Comparison of ENCODE assay signal across 20 cellular contexts in genomic region chr19:8478605-8479004, GRCh38.
A peak's percentile ranks its signal among the peaks of the same experiment; 100 is the strongest.
DNase-seq lines count a peak whose midpoint lies in the region; ATAC-seq lines count a peak whose summit lies in the region.
"Had no signal": no experiment of that assay in that cellular context is flagged by ENCODE, and none has a peak within 500 bp of the region (broad histone marks: within the 10 kb centered on the region; RNA-seq: fewer than 3 reads in every experiment).

No MANE protein-coding gene starts in this region.

- H3K4me3 Mint-ChIP-seq in activated T-cell treated with anti-CD3 and anti-CD28 coated beads, Interleukin-2, amount 50 U/mL, for 24 hours, result no peak overlapping the region
- no peak overlapping the region for H3K4me3 Mint-ChIP-seq in central memory CD8-positive, alpha-beta T cell
- H3K4me3 Mint-ChIP-seq in stimulated activated effector memory CD8-positive, alpha-beta T cell treated with anti-CD3 and anti-CD28 coated beads, Interleukin-12 subunit alpha, Interleukin-12 subunit beta, amount 100 ng/mL, for 72 hours, result no peak overlapping the region

- H3K27ac Mint-ChIP-seq in activated T-cell treated with anti-CD3 and anti-CD28 coated beads, Interleukin-2, amount 50 U/mL, for 24 hours, result peak overlapping the region; percentile 85
- peak overlapping the region; percentile 19 for H3K27ac Mint-ChIP-seq in central memory CD8-positive, alpha-beta T cell (ENCODE audit: low read depth)
- peak overlapping the region; percentile 74 for H3K27ac Mint-ChIP-seq in stimulated activated effector memory CD8-positive, alpha-beta T cell treated with anti-CD3 and anti-CD28 coated beads, Interleukin-12 subunit alpha, Interleukin-12 subunit beta, amount 100 ng/mL, for 72 hours

- peaks cover 92% of the 10 kb centered on the region for H3K36me3 Mint-ChIP-seq in activated T-cell treated with anti-CD3 and anti-CD28 coated beads, Interleukin-2, amount 50 U/mL, for 24 hours (ENCODE audit: low read depth)
- peaks cover 76% of the 10 kb centered on the region for H3K36me3 Mint-ChIP-seq in central memory CD8-positive, alpha-beta T cell (ENCODE audit: insufficient read depth)
- peaks cover 100% of the 10 kb centered on the region for H3K36me3 Mint-ChIP-seq in stimulated activated effector memory CD8-positive, alpha-beta T cell treated with anti-CD3 and anti-CD28 coated beads, Interleukin-12 subunit alpha, Interleukin-12 subunit beta, amount 100 ng/mL, for 72 hours

- in situ Hi-C loops in ACHN (cut with HindIII; ENCODE audit: low pct_ligation_motif_present, low pct_unique_long_range_greater_than_20kb, low sequenced_read_pairs), result no loop called here

- H3K4me1 Mint-ChIP-seq in activated T-cell treated with anti-CD3 and anti-CD28 coated beads, Interleukin-2, amount 50 U/mL, for 24 hours (ENCODE audit: low read depth), result peaks cover 77% of the 10 kb centered on the region
- H3K4me1 Mint-ChIP-seq in central memory CD8-positive, alpha-beta T cell, result peaks cover 51% of the 10 kb centered on the region
- H3K4me1 Mint-ChIP-seq in stimulated activated effector memory CD8-positive, alpha-beta T cell treated with anti-CD3 and anti-CD28 coated beads, Interleukin-12 subunit alpha, Interleukin-12 subunit beta, amount 100 ng/mL, for 72 hours, result peaks cover 62% of the 10 kb centered on the region

- no peak for DNase-seq in activated T-cell treated with anti-CD3 and anti-CD28 coated beads, Interleukin-2, amount 50 U/mL, for 24 hours
- no peak for DNase-seq in activated T-cell treated with anti-CD3 and anti-CD28 coated beads, Interleukin-2, amount 50 U/mL, for 48 hours
- DNase-seq in SK-N-MC (ENCODE audit: low read depth, low spot score) (no peak), GM19238 (ENCODE audit: insufficient read length, low spot score) (no peak), NCI-H1694 treated with DMSO at 0.1 percent for 48 hours (lab: John Stamatoyannopoulos, UW) (no peak), ACHN (no peak)
- no peak for DNase-seq in central memory CD8-positive, alpha-beta T cell (ENCODE audit: low spot score in 2 of 2)
- no peak for DNase-seq in stimulated activated effector memory CD8-positive, alpha-beta T cell treated with anti-CD3 and anti-CD28 coated beads, Interleukin-12 subunit alpha, Interleukin-12 subunit beta, amount 100 ng/mL, for 72 hours (ENCODE audit: low spot score in 2 of 2)
- DNase-seq: activated CD4-positive, alpha-beta T cell treated with anti-CD3 and anti-CD28 coated beads, Interleukin-2, amount 50 U/mL, for 4 hours; brain microvascular endothelial cell; NCI-H1092; NCI-H2107; NCI-H526; SHP77 treated with DMSO at 0.1 percent for 48 hours; stimulated activated CD4-positive, alpha-beta T cell treated with anti-CD3 and anti-CD28 coated beads, Interleukin-4, amount 100 ng/mL, for 24 hours; stimulated activated CD8-positive, alpha-beta memory T cell treated with anti-CD3 and anti-CD28 coated beads, Interleukin-4, amount 100 ng/mL, for 48 hours; transverse colon had no signal

- H3K36me3 ChIP-seq in SK-N-MC (ENCODE audit: insufficient read depth, low read length), result peaks cover 83% of the 10 kb centered on the region

- no peaks in the 10 kb centered on the region for H3K9me3 Mint-ChIP-seq in activated T-cell treated with anti-CD3 and anti-CD28 coated beads, Interleukin-2, amount 50 U/mL, for 24 hours
- H3K9me3 Mint-ChIP-seq in central memory CD8-positive, alpha-beta T cell, result no peaks in the 10 kb centered on the region
- H3K9me3 Mint-ChIP-seq in stimulated activated effector memory CD8-positive, alpha-beta T cell treated with anti-CD3 and anti-CD28 coated beads, Interleukin-12 subunit alpha, Interleukin-12 subunit beta, amount 100 ng/mL, for 72 hours, result no peaks in the 10 kb centered on the region

- H3K9ac ChIP-seq in SK-N-MC (ENCODE audit: insufficient read length), result no peak overlapping the region

- ATAC-seq in central memory CD8-positive, alpha-beta T cell (replicated peaks; ENCODE audit: extremely low read depth, poor library complexity, severe bottlenecking), result no peak
- no peak for ATAC-seq in stimulated activated effector memory CD8-positive, alpha-beta T cell treated with anti-CD3 and anti-CD28 coated beads, Interleukin-12 subunit alpha, Interleukin-12 subunit beta, amount 100 ng/mL, for 72 hours
- ATAC-seq: esophagus mucosa, HCT116 had no signal

- peak overlapping the region; percentile 64; the same call in 1 of the 2 replicates for H3K27ac ChIP-seq in SK-N-MC
- H3K27ac ChIP-seq: brain microvascular endothelial cell, transverse colon had no signal

- H3K4me3 ChIP-seq in SK-N-MC, result no peak overlapping the region
- H3K4me3 ChIP-seq: skin epidermis, transverse colon had no signal

- H3K9me3 ChIP-seq in SK-N-MC (ENCODE audit: low read depth, low read length), result no peaks in the 10 kb centered on the region
- H3K9me3 ChIP-seq: transverse colon had no signal

- H3K27me3 Mint-ChIP-seq in activated T-cell treated with anti-CD3 and anti-CD28 coated beads, Interleukin-2, amount 50 U/mL, for 24 hours, result no peaks in the 10 kb centered on the region
- no peaks in the 10 kb centered on the region for H3K27me3 Mint-ChIP-seq in central memory CD8-positive, alpha-beta T cell

Comparison
In these comparisons a context has a peak if more than half of its experiments do, and no peak if none do; other contexts are left out.
1. H3K27ac Mint-ChIP-seq: peak in every context shown above with its lines; median percentile 85 in activated T-cell treated with anti-CD3 and anti-CD28 coated beads, Interleukin-2, amount 50 U/mL, for 24 hours; 74 in stimulated activated effector memory CD8-positive, alpha-beta T cell treated with anti-CD3 and anti-CD28 coated beads, Interleukin-12 subunit alpha, Interleukin-12 subunit beta, amount 100 ng/mL, for 72 hours; 19 in central memory CD8-positive, alpha-beta T cell.